18 cellular contexts compared by ENCODE assay signal in the genomic region with DNA sequence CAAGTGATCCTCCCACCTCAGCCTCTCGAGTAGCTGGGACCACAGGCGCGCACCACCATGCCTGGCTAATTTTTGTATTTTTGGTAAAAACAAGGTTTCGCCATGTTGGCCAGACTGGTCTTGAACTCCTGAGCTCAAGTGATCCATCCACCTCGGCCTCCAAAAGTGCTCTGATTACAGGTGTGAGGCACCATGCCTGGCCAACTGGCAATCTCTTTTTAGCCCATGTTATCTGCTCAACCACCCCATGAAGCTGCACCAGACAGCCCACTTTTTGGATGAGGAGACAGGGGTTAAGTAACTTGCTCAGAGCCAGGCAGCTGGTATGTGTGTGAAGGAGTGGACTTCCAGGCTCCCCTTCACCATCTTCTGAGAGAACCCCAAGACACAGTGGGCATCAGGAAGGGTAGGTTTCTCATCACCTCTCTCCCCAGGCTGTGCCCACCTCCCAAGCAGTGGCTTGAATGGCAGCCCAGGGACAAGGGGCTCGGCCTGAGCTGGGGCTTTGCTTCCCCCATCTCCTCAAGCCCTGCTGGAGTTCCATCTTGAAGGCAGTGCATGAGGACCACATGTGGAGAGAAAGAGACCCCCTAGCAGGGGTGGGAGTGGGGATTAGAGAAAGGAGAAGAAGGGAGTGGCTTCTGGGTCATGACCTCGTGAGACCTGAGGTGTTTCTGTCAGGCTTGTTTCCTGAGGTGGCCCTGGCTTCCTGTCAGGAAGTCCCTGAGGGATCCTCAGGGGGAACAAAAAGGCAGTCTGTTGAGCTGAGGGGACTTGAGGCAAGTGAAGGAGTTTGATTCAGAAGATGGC.
DNase-seq lines count a peak whose midpoint lies in the region; ATAC-seq and TF ChIP-seq lines count a peak whose summit lies in the region.
"Had no signal": no experiment of that assay in that cellular context is flagged by ENCODE, and none has a peak within 500 bp of the region (broad histone marks: within the 10 kb centered on the region; RNA-seq: fewer than 3 reads in every experiment).

No MANE protein-coding gene starts in this region.

- TF ChIP-seq CTCF in GM13977 (IDR thresholded peaks at IDR 0.05; ENCODE audit: extremely low read depth, insufficient read depth, missing control alignments), result no peak
- no peak for TF ChIP-seq CTCF in endothelial cell (IDR thresholded peaks at IDR 0.05; ENCODE audit: unreplicated experiment)
- no peak for TF ChIP-seq CTCF in nephron progenitor cell (IDR thresholded peaks at IDR 0.05)

- CTCF ChIA-PET in activated CD8-positive, alpha-beta memory T cell treated with anti-CD3 and anti-CD28 coated beads, Interleukin-2, amount 10 ng/mL, durations not matched to agents 7 days and 5 days (lab: Charles Lee), result interaction anchor here (0.7 to 17.6 kb wide), 22 partner anchors 9 to 490 kb away, joined by 3 to 472 read pairs (median 5); no protein-coding TSS in a partner anchor

- in situ Hi-C loops in GM13977 (cut with MboI; ENCODE audit: low pct_unique_long_range_greater_than_20kb, low sequenced_read_pairs, unreplicated experiment), result loop anchor here (5.0 to 10.0 kb wide), 2 partner anchors 243 to 495 kb away; no protein-coding TSS in a partner anchor

- no peak for DNase-seq in activated CD8-positive, alpha-beta memory T cell treated with anti-CD3 and anti-CD28 coated beads, Interleukin-2, amount 10 ng/mL, durations not matched to agents 7 days and 5 days
- DNase-seq in activated CD8-positive, alpha-beta memory T cell treated with anti-CD3 and anti-CD28 coated beads, Interleukin-2, amount 50 U/mL, for 48 hours, result no peak
- DNase-seq in GM13977 (ENCODE audit: low spot score), result peak; percentile 4
- DNase-seq in endothelial cell (ENCODE audit: low spot score), result no peak
- DNase-seq in stimulated activated naive B cell treated with anti-CD40 and anti-IgM and Interleukin-4, amounts not matched to agents 10 μg/mL and 1 μg/mL and 100 μg/mL, for 72 hours, result no peak
- no peak for DNase-seq in nephron progenitor cell
- DNase-seq in cerebellar nuclear complex (lab: John Stamatoyannopoulos, UW), result no peak
- DNase-seq: ACHN; activated CD4-positive, alpha-beta T cell treated with anti-CD3 and anti-CD28 coated beads for 4 hours; activated T-cell treated with anti-CD3 and anti-CD28 coated beads, Interleukin-2, amount 50 U/mL, for 4 hours; CD4-positive, CD25-positive, alpha-beta regulatory T cell; KG1; mammary epithelial cell; pancreas; uterus had no signal

- H3K36me3 Mint-ChIP-seq in activated CD8-positive, alpha-beta memory T cell treated with anti-CD3 and anti-CD28 coated beads, Interleukin-2, amount 10 ng/mL, durations not matched to agents 7 days and 5 days, result no peaks in the 10 kb centered on the region
- no peaks in the 10 kb centered on the region for H3K36me3 Mint-ChIP-seq in endothelial cell (ENCODE audit: low read depth, unreplicated experiment)
- no peaks in the 10 kb centered on the region for H3K36me3 Mint-ChIP-seq in stimulated activated naive B cell treated with anti-CD40 and anti-IgM and Interleukin-4, amounts not matched to agents 10 μg/mL and 1 μg/mL and 100 μg/mL, for 72 hours
- no peaks in the 10 kb centered on the region for H3K36me3 Mint-ChIP-seq in nephron progenitor cell (ENCODE audit: low read depth)

- no peaks in the 10 kb centered on the region for H3K9me3 Mint-ChIP-seq in activated CD8-positive, alpha-beta memory T cell treated with anti-CD3 and anti-CD28 coated beads, Interleukin-2, amount 10 ng/mL, durations not matched to agents 7 days and 5 days (ENCODE audit: low read depth)
- no peaks in the 10 kb centered on the region for H3K9me3 Mint-ChIP-seq in endothelial cell (ENCODE audit: unreplicated experiment)
- peaks cover 0 to 4% of the 10 kb centered on the region in 2 donors for H3K9me3 Mint-ChIP-seq in stimulated activated naive B cell treated with anti-CD40 and anti-IgM and Interleukin-4, amounts not matched to agents 10 μg/mL and 1 μg/mL and 100 μg/mL, for 72 hours
- H3K9me3 Mint-ChIP-seq in nephron progenitor cell, result no peaks in the 10 kb centered on the region
- H3K9me3 Mint-ChIP-seq: activated T-cell treated with anti-CD3 and anti-CD28 coated beads, Interleukin-2, amount 50 U/mL, for 4 hours; CD4-positive, CD25-positive, alpha-beta regulatory T cell; naive thymus-derived CD4-positive, alpha-beta T cell had no signal

- H3K27ac Mint-ChIP-seq in activated CD8-positive, alpha-beta memory T cell treated with anti-CD3 and anti-CD28 coated beads, Interleukin-2, amount 10 ng/mL, durations not matched to agents 7 days and 5 days, result peak overlapping the region; percentile 27
- H3K27ac Mint-ChIP-seq in endothelial cell (ENCODE audit: unreplicated experiment) (no peak overlapping the region), nephron progenitor cell (no peak overlapping the region)
- no peak overlapping the region for H3K27ac Mint-ChIP-seq in stimulated activated naive B cell treated with anti-CD40 and anti-IgM and Interleukin-4, amounts not matched to agents 10 μg/mL and 1 μg/mL and 100 μg/mL, for 72 hours
- H3K27ac Mint-ChIP-seq: CD4-positive, CD25-positive, alpha-beta regulatory T cell had no signal

- no peak overlapping the region for H3K4me3 Mint-ChIP-seq in activated CD8-positive, alpha-beta memory T cell treated with anti-CD3 and anti-CD28 coated beads, Interleukin-2, amount 10 ng/mL, durations not matched to agents 7 days and 5 days
- H3K4me3 Mint-ChIP-seq in endothelial cell (ENCODE audit: unreplicated experiment), result peak overlapping the region; percentile 10
- peak overlapping the region; percentile 5 to 54 for H3K4me3 Mint-ChIP-seq in stimulated activated naive B cell treated with anti-CD40 and anti-IgM and Interleukin-4, amounts not matched to agents 10 μg/mL and 1 μg/mL and 100 μg/mL, for 72 hours
- no peak overlapping the region for H3K4me3 Mint-ChIP-seq in nephron progenitor cell
- H3K4me3 Mint-ChIP-seq: activated T-cell treated with anti-CD3 and anti-CD28 coated beads, Interleukin-2, amount 50 U/mL, for 4 hours; CD4-positive, CD25-positive, alpha-beta regulatory T cell had no signal

- ATAC-seq in activated CD8-positive, alpha-beta memory T cell treated with anti-CD3 and anti-CD28 coated beads, Interleukin-2, amount 10 ng/mL, durations not matched to agents 7 days and 5 days, result no peak
- no peak for ATAC-seq in stimulated activated naive B cell treated with anti-CD40 and anti-IgM and Interleukin-4, amounts not matched to agents 10 μg/mL and 1 μg/mL and 100 μg/mL, for 72 hours (replicated peaks)
- ATAC-seq in HG02642 (IDR thresholded peaks at IDR 0.05; ENCODE audit: poor library complexity, unreplicated experiment), result no peak
- ATAC-seq: activated T-cell treated with anti-CD3 and anti-CD28 coated beads, Interleukin-2, amount 50 U/mL, for 4 hours; HCT116; naive thymus-derived CD4-positive, alpha-beta T cell; pancreas had no signal

- H3K27me3 Mint-ChIP-seq in activated CD8-positive, alpha-beta memory T cell treated with anti-CD3 and anti-CD28 coated beads, Interleukin-2, amount 10 ng/mL, durations not matched to agents 7 days and 5 days, result no peaks in the 10 kb centered on the region
- H3K27me3 Mint-ChIP-seq in endothelial cell (ENCODE audit: unreplicated experiment) (peaks cover 4% of the 10 kb centered on the region), nephron progenitor cell (ENCODE audit: low read depth, poor library complexity) (peaks cover 16% of the 10 kb centered on the region)
- peaks cover 15 to 19% of the 10 kb centered on the region in 2 donors for H3K27me3 Mint-ChIP-seq in stimulated activated naive B cell treated with anti-CD40 and anti-IgM and Interleukin-4, amounts not matched to agents 10 μg/mL and 1 μg/mL and 100 μg/mL, for 72 hours
- H3K27me3 Mint-ChIP-seq: CD4-positive, CD25-positive, alpha-beta regulatory T cell; naive thymus-derived CD4-positive, alpha-beta T cell had no signal

- peaks cover 17% of the 10 kb centered on the region for H3K4me1 Mint-ChIP-seq in activated CD8-positive, alpha-beta memory T cell treated with anti-CD3 and anti-CD28 coated beads, Interleukin-2, amount 10 ng/mL, durations not matched to agents 7 days and 5 days
- H3K4me1 Mint-ChIP-seq in endothelial cell (ENCODE audit: unreplicated experiment) (peaks cover 11% of the 10 kb centered on the region), nephron progenitor cell (peaks cover 36% of the 10 kb centered on the region)
- H3K4me1 Mint-ChIP-seq in stimulated activated naive B cell treated with anti-CD40 and anti-IgM and Interleukin-4, amounts not matched to agents 10 μg/mL and 1 μg/mL and 100 μg/mL, for 72 hours, result peaks cover 21 to 27% of the 10 kb centered on the region in 2 donors

Comparison
In these comparisons a context has a peak if more than half of its experiments do, and no peak if none do; other contexts are left out.
1. H3K4me3 Mint-ChIP-seq: peak in endothelial cell (single experiment) and stimulated activated naive B cell treated with anti-CD40 and anti-IgM and Interleukin-4, amounts not matched to agents 10 μg/mL and 1 μg/mL and 100 μg/mL, for 72 hours (2 of 2); none in activated CD8-positive, alpha-beta memory T cell treated with anti-CD3 and anti-CD28 coated beads, Interleukin-2, amount 10 ng/mL, durations not matched to agents 7 days and 5 days (single experiment) and nephron progenitor cell (single experiment).